ENCODE assay signal across 8 cellular contexts in genomic region chr14:75985618-75986438, GRCh38. TPM values are rescaled to one million over a fixed set of nuclear protein-coding genes. Genes with fewer than 3 reads are reported as not detected.
DNase-seq lines count a peak whose midpoint lies in the region; ATAC-seq and TF ChIP-seq lines count a peak whose summit lies in the region.

Gene IFT43 (plus strand): TSS chr14:75985763. CDS start chr14:75985787, 24 bp downstream.

- TF ChIP-seq CTCF in RWPE1 (conservative IDR thresholded peaks at IDR 0.05; ENCODE audit: low read depth) (no peak), fibroblast of lung (conservative IDR thresholded peaks at IDR 0.05 in 1 of 2, IDR thresholded peaks at IDR 0.05 in 1 of 2; ENCODE audit: low read depth in 1 of 2, low read length in 2 of 2) (no peak)

- H3K27ac ChIP-seq in RWPE1: peak within 1 kb of the TSS; percentile 73
- H3K27ac ChIP-seq in fibroblast of lung (ENCODE audit: insufficient read depth, low read length): peak within 1 kb of the TSS; percentile 88

- H3K36me3 ChIP-seq in fibroblast of lung (ENCODE audit: control insufficient read depth, insufficient read depth, low read length): no peaks in the 10 kb centered on the region

- H3K27me3 ChIP-seq in fibroblast of lung (ENCODE audit: control insufficient read depth, insufficient read depth, low read length): no peaks in the 10 kb centered on the region

- H3K4me1 Mint-ChIP-seq in activated T-helper 17 cell treated with anti-CD3 and anti-CD28 coated beads, Interleukin-2, amount 50 U/mL, for 72 hours: peaks cover 18% of the 10 kb centered on the region
- H3K4me1 Mint-ChIP-seq in naive thymus-derived CD8-positive, alpha-beta T cell: peaks cover 14 to 40% (median 29%) of the 10 kb centered on the region in 4 donors
- peaks cover 14 to 22% of the 10 kb centered on the region in 2 donors for H3K4me1 Mint-ChIP-seq in stimulated activated naive B cell treated with anti-CD40 and anti-IgM and Interleukin-4, amounts not matched to agents 10 μg/mL and 1 μg/mL and 100 μg/mL, for 72 hours

- H3K4me2 ChIP-seq in fibroblast of lung (ENCODE audit: extremely low read depth, insufficient read depth, low read length): peak within 1 kb of the TSS; percentile 94

- H3K9ac ChIP-seq in fibroblast of lung (ENCODE audit: insufficient read depth, low read length): peak within 1 kb of the TSS; percentile 91

- CTCF ChIA-PET in RWPE1 (lab: Yijun Ruan, JAX): interaction anchor here (6.7 kb wide), 1 partner anchor 275 kb away, joined by 65 read pairs; no protein-coding TSS in a partner anchor

- H3K79me2 ChIP-seq in fibroblast of lung (ENCODE audit: control insufficient read depth, insufficient read depth, low read length): no peaks in the 10 kb centered on the region

- H4K20me1 ChIP-seq in fibroblast of lung (ENCODE audit: control insufficient read depth, extremely low read depth, insufficient read depth, low read length): no peaks in the 10 kb centered on the region

- H3K9me3 Mint-ChIP-seq in activated T-helper 17 cell treated with anti-CD3 and anti-CD28 coated beads, Interleukin-2, amount 50 U/mL, for 72 hours: no peaks in the 10 kb centered on the region
- H3K9me3 Mint-ChIP-seq in naive thymus-derived CD8-positive, alpha-beta T cell: no peaks in the 10 kb centered on the region
- no peaks in the 10 kb centered on the region for H3K9me3 Mint-ChIP-seq in stimulated activated naive B cell treated with anti-CD40 and anti-IgM and Interleukin-4, amounts not matched to agents 10 μg/mL and 1 μg/mL and 100 μg/mL, for 72 hours

- peaks cover 10% of the 10 kb centered on the region for H3K4me1 ChIP-seq in fibroblast of lung (ENCODE audit: control insufficient read depth, extremely low read depth, insufficient read depth, low read length)

- H3K4me3 ChIP-seq in Jurkat, Clone E6-1 (ENCODE audit: low read length): peak within 1 kb of the TSS; percentile 75
- peak within 1 kb of the TSS; percentile 68 to 91 (median 80) for H3K4me3 ChIP-seq in fibroblast of lung (replicated peaks in 1 of 4; ENCODE audit: control extremely low read depth in 1 of 4, insufficient read depth in 1 of 4, low read depth in 3 of 4, low read length in 4 of 4)

- H3K27me3 Mint-ChIP-seq in activated T-helper 17 cell treated with anti-CD3 and anti-CD28 coated beads, Interleukin-2, amount 50 U/mL, for 72 hours: no peaks in the 10 kb centered on the region
- no peaks in the 10 kb centered on the region for H3K27me3 Mint-ChIP-seq in naive thymus-derived CD8-positive, alpha-beta T cell
- no peaks in the 10 kb centered on the region for H3K27me3 Mint-ChIP-seq in stimulated activated naive B cell treated with anti-CD40 and anti-IgM and Interleukin-4, amounts not matched to agents 10 μg/mL and 1 μg/mL and 100 μg/mL, for 72 hours

- H3K27ac Mint-ChIP-seq in activated T-helper 17 cell treated with anti-CD3 and anti-CD28 coated beads, Interleukin-2, amount 50 U/mL, for 72 hours: peak within 1 kb of the TSS; percentile 87
- H3K27ac Mint-ChIP-seq in naive thymus-derived CD8-positive, alpha-beta T cell: peak within 1 kb of the TSS; percentile 78 to 98 (median 93)
- peak within 1 kb of the TSS; percentile 93 for H3K27ac Mint-ChIP-seq in stimulated activated naive B cell treated with anti-CD40 and anti-IgM and Interleukin-4, amounts not matched to agents 10 μg/mL and 1 μg/mL and 100 μg/mL, for 72 hours

- peak; percentile 68 for ATAC-seq in GM21529 (IDR thresholded peaks at IDR 0.05; ENCODE audit: unreplicated experiment)
- peak; percentile 76 for ATAC-seq in activated T-helper 17 cell treated with anti-CD3 and anti-CD28 coated beads, Interleukin-2, amount 50 U/mL, for 72 hours (replicated peaks)
- peak; percentile 69 to 73 for ATAC-seq in naive thymus-derived CD8-positive, alpha-beta T cell
- peak; percentile 76 to 83 for ATAC-seq in stimulated activated naive B cell treated with anti-CD40 and anti-IgM and Interleukin-4, amounts not matched to agents 10 μg/mL and 1 μg/mL and 100 μg/mL, for 72 hours (replicated peaks)

- DNase-seq in DMS 273 treated with DMSO at 0.1 percent for 48 hours (lab: John Stamatoyannopoulos, UW): peak; percentile 54
- DNase-seq in Jurkat, Clone E6-1 (ENCODE audit: low read depth, low spot score): peak; percentile 63
- peak; percentile 77 for DNase-seq in RWPE1 (ENCODE audit: low spot score)
- peak; percentile 74 to 78 for DNase-seq in fibroblast of lung (ENCODE audit: low read depth in 2 of 2)
- peak; percentile 83 to 96 (median 91) for DNase-seq in naive thymus-derived CD8-positive, alpha-beta T cell
- DNase-seq in stimulated activated naive B cell treated with anti-CD40 and anti-IgM and Interleukin-4, amounts not matched to agents 10 μg/mL and 1 μg/mL and 100 μg/mL, for 72 hours: peak; percentile 81

- POLR2A ChIA-PET in RWPE1 (lab: Yijun Ruan, JAX; ENCODE audit: low non-redundant PET): no interaction called here
- POLR2A ChIA-PET in naive thymus-derived CD8-positive, alpha-beta T cell (lab: Charles Lee): interaction anchor here (1.2 to 1.3 kb wide), 2 partner anchors 9 to 79 kb away, joined by 3 read pairs; no protein-coding TSS in a partner anchor

- H3K36me3 Mint-ChIP-seq in activated T-helper 17 cell treated with anti-CD3 and anti-CD28 coated beads, Interleukin-2, amount 50 U/mL, for 72 hours (ENCODE audit: low read depth): no peaks in the 10 kb centered on the region
- peaks cover 0 to 8% (median 6%) of the 10 kb centered on the region in 3 donors for H3K36me3 Mint-ChIP-seq in naive thymus-derived CD8-positive, alpha-beta T cell
- peaks cover 7 to 8% of the 10 kb centered on the region in 2 donors for H3K36me3 Mint-ChIP-seq in stimulated activated naive B cell treated with anti-CD40 and anti-IgM and Interleukin-4, amounts not matched to agents 10 μg/mL and 1 μg/mL and 100 μg/mL, for 72 hours

- no peaks in the 10 kb centered on the region for H3K9me3 ChIP-seq in fibroblast of lung (ENCODE audit: control insufficient read depth, insufficient read depth, low read depth, low read length)

- H3K4me3 Mint-ChIP-seq in activated T-helper 17 cell treated with anti-CD3 and anti-CD28 coated beads, Interleukin-2, amount 50 U/mL, for 72 hours: peak within 1 kb of the TSS; percentile 89
- H3K4me3 Mint-ChIP-seq in naive thymus-derived CD8-positive, alpha-beta T cell: peak within 1 kb of the TSS; percentile 84 to 95 (median 90)
- peak within 1 kb of the TSS; percentile 91 to 93 for H3K4me3 Mint-ChIP-seq in stimulated activated naive B cell treated with anti-CD40 and anti-IgM and Interleukin-4, amounts not matched to agents 10 μg/mL and 1 μg/mL and 100 μg/mL, for 72 hours

- H2AFZ ChIP-seq in fibroblast of lung (ENCODE audit: low read length): peak within 1 kb of the TSS; percentile 60

RNA-seq across cellular contexts. Expression of gene IFT43, which starts in this region (rescaled TPM):
- 33.5 TPM for polyA plus RNA-seq in Jurkat, Clone E6-1 (2012; ENCODE audit: insufficient read depth, insufficient read length)
- 1 to 10 TPM; 5.7 to 7.2 TPM for total RNA-seq in activated T-helper 17 cell treated with anti-CD3 and anti-CD28 coated beads, Interleukin-2, amount 50 U/mL, for 72 hours
- 28.8 and 35.2 TPM in 2 replicates for total RNA-seq in fibroblast of lung
- 41.2 and 54.9 TPM in 2 replicates for polyA plus RNA-seq in fibroblast of lung
- 40.7 and 58.6 TPM in 2 replicates for polyA plus RNA-seq in fibroblast of lung (2012)
- polyA minus RNA-seq in fibroblast of lung (ENCODE audit: low replicate concordance): 15.2 and 23.1 TPM in 2 replicates
- total RNA-seq in naive thymus-derived CD8-positive, alpha-beta T cell: 10 to 100 TPM; 13.6 to 15.6 TPM
- 10 to 100 TPM; 15.0 to 27.1 (median 17.6) TPM for polyA plus RNA-seq in naive thymus-derived CD8-positive, alpha-beta T cell

Comparison
In these comparisons a context has a peak if more than half of its experiments do, and no peak if none do; other contexts are left out.
1. Peak in every context shown above with its lines: DNase-seq, ATAC-seq, H3K4me3 ChIP-seq and H3K27ac ChIP-seq.